18 cellular contexts compared by ENCODE assay signal in the genomic region with DNA sequence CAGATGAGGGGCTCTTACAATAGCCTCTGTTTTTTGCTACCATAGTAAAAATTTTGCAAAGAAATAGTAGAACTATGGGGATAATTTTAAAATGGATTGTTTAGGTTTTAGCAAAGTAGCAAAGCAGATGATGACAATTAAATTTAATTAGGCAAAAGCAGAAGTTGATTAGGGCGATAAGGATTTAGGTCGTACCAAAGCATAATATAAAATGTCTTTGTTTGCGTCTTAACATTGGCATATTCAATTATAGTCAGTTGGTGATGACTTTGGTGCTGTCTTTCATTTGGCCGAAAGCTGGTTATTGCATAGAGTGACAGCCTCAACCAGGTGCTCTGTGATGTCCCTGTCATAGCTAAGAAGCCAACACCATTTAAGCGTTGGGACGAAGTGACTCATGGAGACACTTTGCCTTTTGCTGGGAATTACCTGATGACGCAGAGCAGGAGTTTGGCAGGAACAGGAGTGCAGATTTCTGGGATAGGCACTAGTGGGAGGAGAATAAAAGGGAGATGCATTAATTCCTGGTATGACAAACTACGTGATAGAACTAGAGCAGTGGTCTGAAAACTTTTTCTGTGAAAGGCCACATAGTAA. TPM values are rescaled to one million over a fixed set of nuclear protein-coding genes. Genes with fewer than 3 reads are reported as not detected.
DNase-seq lines count a peak whose midpoint lies in the region; ATAC-seq and TF ChIP-seq lines count a peak whose summit lies in the region.
"Had no signal": no experiment of that assay in that cellular context is flagged by ENCODE, and none has a peak within 500 bp of the region (broad histone marks: within the 10 kb centered on the region; RNA-seq: fewer than 3 reads in every experiment).

No MANE protein-coding gene starts in this region.

- H3K27me3 ChIP-seq in breast epithelium (no peaks in the 10 kb centered on the region), smooth muscle cell (ENCODE audit: low read depth) (no peaks in the 10 kb centered on the region)
- H3K27me3 ChIP-seq: MG63 had no signal

- CTCF ChIA-PET in MCF 10A (lab: Yijun Ruan, JAX) = no interaction called here
- CTCF ChIA-PET in WTC11 (lab: Charles Lee) = interaction anchor here (1.7 to 2.0 kb wide), 2 partner anchors 8 to 38 kb away, joined by 4 to 6 read pairs; partner anchors contain the start of gene MAP2K6
- CTCF ChIA-PET in T-cell (lab: Charles Lee) = no interaction called here

- no peak overlapping the region for H3K4me3 Mint-ChIP-seq in MCF 10A (ENCODE audit: unreplicated experiment)
- H3K4me3 Mint-ChIP-seq in WTC11 = peak overlapping the region; percentile 10
- H3K4me3 Mint-ChIP-seq in T-cell = no peak overlapping the region
- H3K4me3 Mint-ChIP-seq: CD14-positive monocyte had no signal

- no peak for ATAC-seq in WTC11
- ATAC-seq in mucosa of descending colon = peak; percentile 74
- ATAC-seq in activated naive CD4-positive, alpha-beta T cell treated with anti-CD3 and anti-CD28 coated beads, Interleukin-2, amount 50 U/mL, for 72 hours = no peak
- ATAC-seq in T-cell (replicated peaks in 1 of 4) = no peak

- H3K9ac ChIP-seq in smooth muscle cell (ENCODE audit: low read depth) = no peak overlapping the region

- no peaks in the 10 kb centered on the region for H3F3A ChIP-seq in smooth muscle cell (ENCODE audit: low read depth)

- no peaks in the 10 kb centered on the region for H3K36me3 ChIP-seq in breast epithelium
- H3K36me3 ChIP-seq in mucosa of descending colon (ENCODE audit: low read depth) = no peaks in the 10 kb centered on the region
- H3K36me3 ChIP-seq in smooth muscle cell (ENCODE audit: low read depth) = no peaks in the 10 kb centered on the region
- H3K36me3 ChIP-seq: MG63 had no signal

- H3K36me3 Mint-ChIP-seq in MCF 10A (ENCODE audit: insufficient read depth, unreplicated experiment) = no peaks in the 10 kb centered on the region
- H3K36me3 Mint-ChIP-seq in WTC11 = peaks cover 4% of the 10 kb centered on the region
- peaks cover 0 to 11% of the 10 kb centered on the region in 2 donors for H3K36me3 Mint-ChIP-seq in activated naive CD4-positive, alpha-beta T cell treated with anti-CD3 and anti-CD28 coated beads, Interleukin-2, amount 50 U/mL, for 72 hours
- H3K36me3 Mint-ChIP-seq in T-cell = peaks cover 36% of the 10 kb centered on the region

- H3K27ac Mint-ChIP-seq in MCF 10A (ENCODE audit: low read depth, unreplicated experiment) (no peak overlapping the region), WTC11 (peak overlapping the region; percentile 64; the same call in 1 of the 2 replicates), T-cell (no peak overlapping the region)
- H3K27ac Mint-ChIP-seq in activated naive CD4-positive, alpha-beta T cell treated with anti-CD3 and anti-CD28 coated beads, Interleukin-2, amount 50 U/mL, for 72 hours = peak overlapping the region in 1 of 2 donors; percentile 26

- H3K9me3 Mint-ChIP-seq in MCF 10A (ENCODE audit: unreplicated experiment) (no peaks in the 10 kb centered on the region), WTC11 (no peaks in the 10 kb centered on the region; the same call in 1 of the 2 replicates), T-cell (no peaks in the 10 kb centered on the region)
- no peaks in the 10 kb centered on the region for H3K9me3 Mint-ChIP-seq in activated naive CD4-positive, alpha-beta T cell treated with anti-CD3 and anti-CD28 coated beads, Interleukin-2, amount 50 U/mL, for 72 hours
- H3K9me3 Mint-ChIP-seq: CD14-positive monocyte had no signal

- no peak for TF ChIP-seq CTCF in MCF 10A (IDR thresholded peaks at IDR 0.05; ENCODE audit: unreplicated experiment)
- TF ChIP-seq CTCF in breast epithelium (IDR thresholded peaks at IDR 0.05) = no peak
- TF ChIP-seq CTCF in WTC11 (IDR thresholded peaks at IDR 0.05) = no peak
- TF ChIP-seq CTCF in mucosa of descending colon (IDR thresholded peaks at IDR 0.05) = no peak
- TF ChIP-seq CTCF in smooth muscle cell (IDR thresholded peaks at IDR 0.05; ENCODE audit: borderline replicate concordance, insufficient read depth, poor library complexity, severe bottlenecking) = no peak

- BruUV-seq in MCF 10A (replicated peaks; lab: Mats Ljungman, UMichigan) = no TSS peak

- intact Hi-C loops in MCF 10A (cut with micrococcal nuclease) = no loop called here
- intact Hi-C loops in breast epithelium (cut with DNase I; ENCODE audit: low total_unique reads) = no loop called here
- intact Hi-C loops in mucosa of descending colon (cut with DNase I, micrococcal nuclease) = no loop called here

- no peaks in the 10 kb centered on the region for H3K9me3 ChIP-seq in breast epithelium
- H3K9me3 ChIP-seq in mucosa of descending colon = no peaks in the 10 kb centered on the region
- no peaks in the 10 kb centered on the region for H3K9me3 ChIP-seq in smooth muscle cell (replicated peaks; ENCODE audit: low read depth)
- H3K9me3 ChIP-seq: MG63 had no signal

- DNase-seq in MCF 10A (ENCODE audit: unreplicated experiment) (peak; percentile 36), breast epithelium (ENCODE audit: low spot score in 2 of 2) (no peak), WTC11 (ENCODE audit: low spot score) (no peak), mucosa of descending colon (no peak), SIG-M5 treated with dmso at 0.1 percent for 504 hours (lab: John Stamatoyannopoulos, UW; ENCODE audit: unreplicated experiment) (no peak), smooth muscle cell (lab: John Stamatoyannopoulos, UW; ENCODE audit: unreplicated experiment) (no peak), T-cell (no peak)
- no peak for DNase-seq in activated naive CD4-positive, alpha-beta T cell treated with anti-CD3 and anti-CD28 coated beads, Interleukin-2, amount 50 U/mL, for 72 hours (ENCODE audit: low spot score in 2 of 2)
- DNase-seq: 8988T, H7, Kasumi-1, MG63, NCI-H1417, NCI-H187, NCI-H69, SHP77 treated with DMSO at 0.1 percent for 48 hours had no signal

- H3K4me1 ChIP-seq in breast epithelium (no peaks in the 10 kb centered on the region), mucosa of descending colon (ENCODE audit: low read depth) (peaks cover 17% of the 10 kb centered on the region), smooth muscle cell (ENCODE audit: low read depth) (peaks cover 9% of the 10 kb centered on the region)

- H3K4me1 Mint-ChIP-seq in MCF 10A (ENCODE audit: insufficient read depth, unreplicated experiment) = no peaks in the 10 kb centered on the region
- H3K4me1 Mint-ChIP-seq in WTC11 = peaks cover 85% of the 10 kb centered on the region
- H3K4me1 Mint-ChIP-seq in T-cell = peaks cover 41 to 71% (median 45%) of the 10 kb centered on the region in 3 donors

- H4K20me1 ChIP-seq in smooth muscle cell (ENCODE audit: low read depth) = no peaks in the 10 kb centered on the region

- no peak overlapping the region for H2AFZ ChIP-seq in smooth muscle cell (ENCODE audit: low read depth)

- TF ChIP-seq POLR2A in breast epithelium (IDR thresholded peaks at IDR 0.05) = no peak

- POLR2A ChIA-PET in MCF 10A (lab: Yijun Ruan, JAX) = interaction anchor here (0.6 to 1.3 kb wide), 3 partner anchors 8 to 789 kb away, joined by 3 to 5 read pairs (median 4); no protein-coding TSS in a partner anchor
- POLR2A ChIA-PET in WTC11 (lab: Charles Lee) = no interaction called here
- POLR2A ChIA-PET in T-cell (lab: Charles Lee) = no interaction called here

- no peak overlapping the region for H3K27ac ChIP-seq in breast epithelium
- H3K27ac ChIP-seq in smooth muscle cell (ENCODE audit: low read depth) = no peak overlapping the region
- H3K27ac ChIP-seq: RWPE1 had no signal

- H3K27me3 Mint-ChIP-seq in MCF 10A (ENCODE audit: insufficient read depth, unreplicated experiment) (no peaks in the 10 kb centered on the region), WTC11 (ENCODE audit: low read depth) (no peaks in the 10 kb centered on the region), T-cell (no peaks in the 10 kb centered on the region)

- H3K4me2 ChIP-seq in smooth muscle cell = no peak overlapping the region

- H3K79me2 ChIP-seq in smooth muscle cell (ENCODE audit: low read depth) = no peaks in the 10 kb centered on the region

- no peak overlapping the region for H3K4me3 ChIP-seq in breast epithelium
- H3K4me3 ChIP-seq in mucosa of descending colon = no peak overlapping the region
- H3K4me3 ChIP-seq in smooth muscle cell = no peak overlapping the region
- H3K4me3 ChIP-seq: MG63 had no signal

- 86% methylated on average over 8 of the region's 8 CpGs for WGBS in smooth muscle cell (ENCODE audit: low lambda C conversion rate)

TF ChIP-seq in WTC11, 78 proteins besides CTCF, POLR2A, EP300 and RAD21 (continues in another document):
- TF ChIP-seq ZNF416 (CRISPR knock-in tag; IDR thresholded peaks at IDR 0.05) (no peak), IRF1 (CRISPR knock-in tag; IDR thresholded peaks at IDR 0.05) (no peak), FOXP1 (CRISPR knock-in tag; IDR thresholded peaks at IDR 0.05; ENCODE audit: borderline replicate concordance) (no peak), PRRX2 (CRISPR knock-in tag; IDR thresholded peaks at IDR 0.05) (no peak), JAZF1 (CRISPR knock-in tag; IDR thresholded peaks at IDR 0.05) (no peak), TP53 (CRISPR knock-in tag; IDR thresholded peaks at IDR 0.05) (no peak), ESRRA (CRISPR knock-in tag; IDR thresholded peaks at IDR 0.05; ENCODE audit: borderline replicate concordance) (no peak)
- TF ChIP-seq, protein P1, sequence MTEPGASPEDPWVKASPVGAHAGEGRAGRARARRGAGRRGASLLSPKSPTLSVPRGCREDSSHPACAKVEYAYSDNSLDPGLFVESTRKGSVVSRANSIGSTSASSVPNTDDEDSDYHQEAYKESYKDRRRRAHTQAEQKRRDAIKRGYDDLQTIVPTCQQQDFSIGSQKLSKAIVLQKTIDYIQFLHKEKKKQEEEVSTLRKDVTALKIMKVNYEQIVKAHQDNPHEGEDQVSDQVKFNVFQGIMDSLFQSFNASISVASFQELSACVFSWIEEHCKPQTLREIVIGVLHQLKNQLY (CRISPR knock-in tag; IDR thresholded peaks at IDR 0.05) = no peak

RNA-seq across cellular contexts. Expression of gene MAP2K6, which starts 38.3 kb away (rescaled TPM):
- total RNA-seq in MCF 10A (2022) (0.28 and 0.37 TPM in 2 replicates), breast epithelium (10 to 100 TPM; 10.9 to 54.9 (median 16.7) TPM), WTC11 (2021) (43.0 to 50.5 TPM (median 49.5 TPM) in 3 replicates), mucosa of descending colon (100 to 1,000 TPM in 2 of 3 donors, 10 to 100 TPM in 1; 62.9 to 146 (median 117) TPM), smooth muscle cell (8.1 and 8.2 TPM in 2 replicates), T-cell (10 to 100 TPM; 10.4 to 25.1 (median 11.5) TPM)
- 3.8 and 5.0 TPM in 2 replicates for polyA plus RNA-seq in smooth muscle cell
- total RNA-seq in activated naive CD4-positive, alpha-beta T cell treated with anti-CD3 and anti-CD28 coated beads, Interleukin-2, amount 50 U/mL, for 72 hours = 1 to 10 TPM; 3.2 to 5.8 TPM
